In the genomic region with DNA sequence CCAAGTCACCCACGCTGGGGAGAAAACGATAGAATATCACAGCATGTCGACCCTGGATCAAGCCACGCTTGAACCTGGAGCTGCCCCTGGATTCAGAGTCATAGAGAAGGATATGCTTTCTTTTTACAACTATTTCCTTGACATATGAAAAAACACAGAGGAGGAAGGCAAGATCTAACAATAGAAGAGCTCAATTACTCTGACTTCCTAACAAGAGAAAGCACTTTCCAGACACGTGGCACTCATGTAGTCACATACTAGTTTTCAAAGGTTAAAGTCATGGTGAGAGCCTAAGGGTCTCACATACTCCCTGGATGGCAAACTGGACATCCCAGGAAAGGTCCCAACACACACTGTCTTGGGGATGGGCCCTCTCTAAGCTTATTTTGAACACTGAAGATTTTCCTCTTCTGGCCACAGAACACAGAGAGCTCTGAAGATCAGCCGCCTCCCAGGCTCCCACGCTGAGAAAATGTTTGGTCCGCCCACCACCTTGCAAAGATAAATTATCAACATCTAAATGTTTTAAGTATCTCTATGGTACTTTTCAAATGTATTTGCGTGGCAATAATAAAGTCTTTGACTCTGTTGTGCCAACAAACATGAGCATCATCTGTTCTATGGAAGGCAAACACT, we compare ENCODE assay signal across 19 cellular contexts. TPM values are rescaled to one million over a fixed set of nuclear protein-coding genes. Genes with fewer than 3 reads are reported as not detected.
A peak's percentile ranks its signal among the peaks of the same experiment; 100 is the strongest.
DNase-seq lines count a peak whose midpoint lies in the region; ATAC-seq, FAIRE-seq and TF ChIP-seq lines count a peak whose summit lies in the region.
"Had no signal": no experiment of that assay in that cellular context is flagged by ENCODE, and none has a peak within 500 bp of the region (broad histone marks: within the 10 kb centered on the region; RNA-seq: fewer than 3 reads in every experiment).

No MANE protein-coding gene starts in this region.

- H2BK12ac ChIP-seq in mesenchymal stem cell (ENCODE audit: low read length in 2 of 2) = no peak overlapping the region

- H3K4me1 ChIP-seq in astrocyte (ENCODE audit: insufficient read depth, low read length) (peaks cover 59% of the 10 kb centered on the region), mesenchymal stem cell (ENCODE audit: control insufficient read depth, insufficient read depth, low read depth, low read length) (peaks cover 30% of the 10 kb centered on the region), subcutaneous abdominal adipose tissue (ENCODE audit: control insufficient read depth in 5 of 5, insufficient read depth in 5 of 5, low read length in 5 of 5) (peaks cover 7 to 68% (median 65%) of the 10 kb centered on the region in 5 donors)
- H3K4me1 ChIP-seq: BE2C had no signal

- DNase-seq in HFFc6 (no peak), astrocyte (ENCODE audit: low read depth) (no peak), mesenchymal stem cell (no peak), AML-193 (lab: John Stamatoyannopoulos, UW) (no peak), T-helper 17 cell (no peak)
- DNase-seq: activated naive CD4-positive, alpha-beta T cell treated with anti-CD3 and anti-CD28 coated beads, Interleukin-2, amount 10 ng/mL, durations not matched to agents 7 days and 5 days; BE2C; DMS 273 treated with DMSO at 0.1 percent for 48 hours; NCI-H748 treated with DMSO at 0.1 percent for 48 hours had no signal

- peaks cover 5% of the 10 kb centered on the region; the same call in 1 of the 2 replicates for H3K9me3 Mint-ChIP-seq in HFFc6
- H3K9me3 Mint-ChIP-seq in astrocyte (ENCODE audit: unreplicated experiment) = peaks cover 7% of the 10 kb centered on the region
- H3K9me3 Mint-ChIP-seq: activated naive CD4-positive, alpha-beta T cell treated with anti-CD3 and anti-CD28 coated beads, Interleukin-2, amount 10 ng/mL, durations not matched to agents 7 days and 5 days; T-helper 1 cell treated with Interleukin-12 subunit alpha and Interleukin-12 subunit beta and Interleukin-4 antibody, amounts not matched to agents 30 μg/mL and 1 μg/mL, for 36 hours had no signal

- peaks cover 5% of the 10 kb centered on the region for H3K9me3 ChIP-seq in astrocyte (ENCODE audit: insufficient read depth, low read depth, low read length)
- peaks cover 8% of the 10 kb centered on the region for H3K9me3 ChIP-seq in mesenchymal stem cell (ENCODE audit: control insufficient read depth, low read length)
- no peaks in the 10 kb centered on the region for H3K9me3 ChIP-seq in subcutaneous abdominal adipose tissue (ENCODE audit: control insufficient read depth in 5 of 5, low read length in 5 of 5)
- H3K9me3 ChIP-seq in T-helper 17 cell (ENCODE audit: control insufficient read depth, low read length, poor library complexity, severe bottlenecking) = no peaks in the 10 kb centered on the region
- H3K9me3 ChIP-seq: BE2C, mucosa of descending colon had no signal

- H3K9ac ChIP-seq in astrocyte (ENCODE audit: low read length) (peak overlapping the region; percentile 37), mesenchymal stem cell (ENCODE audit: low read length) (peak overlapping the region; percentile 27), subcutaneous abdominal adipose tissue (ENCODE audit: low read length in 5 of 5) (peak overlapping the region in 3 of 5 donors; percentile 2 to 71 (median 31))

- FAIRE-seq in astrocyte (lab: Jason Lieb, UNC) = no peak
- FAIRE-seq: GM18507, islet of Langerhans had no signal

- H3K36me3 ChIP-seq in astrocyte (ENCODE audit: insufficient read depth, low read length) = no peaks in the 10 kb centered on the region
- peaks cover 0 to 27% of the 10 kb centered on the region in 2 experiments for H3K36me3 ChIP-seq in mesenchymal stem cell (ENCODE audit: control insufficient read depth in 1 of 2, insufficient read depth in 2 of 2, low read depth in 1 of 2, low read length in 2 of 2)
- H3K36me3 ChIP-seq in subcutaneous abdominal adipose tissue (ENCODE audit: control insufficient read depth in 5 of 5, insufficient read depth in 5 of 5, low read length in 5 of 5) = peaks cover 0 to 3% (median 3%) of the 10 kb centered on the region in 5 donors
- H3K36me3 ChIP-seq: BE2C, cardiac muscle cell had no signal

- no peak overlapping the region for H3K14ac ChIP-seq in mesenchymal stem cell (ENCODE audit: low read length in 2 of 2)

- peak overlapping the region; percentile 93 for H3K27ac ChIP-seq in astrocyte (ENCODE audit: low read depth, low read length)
- no peak overlapping the region for H3K27ac ChIP-seq in mesenchymal stem cell (ENCODE audit: low read length, poor library complexity, severe bottlenecking)
- H3K27ac ChIP-seq in subcutaneous abdominal adipose tissue (ENCODE audit: low read depth, low read length) = peak overlapping the region; percentile 95
- H3K27ac ChIP-seq: cardiac muscle cell had no signal

- H4K20me1 ChIP-seq in astrocyte (ENCODE audit: insufficient read depth, low read length) = peaks cover 21% of the 10 kb centered on the region

- TF ChIP-seq CTCF in HFFc6 (IDR thresholded peaks at IDR 0.05) (no peak), astrocyte (IDR thresholded peaks at IDR 0.05; ENCODE audit: insufficient read depth, low read depth, low read length) (no peak)

- peak overlapping the region; percentile 14 for H3K4me2 ChIP-seq in astrocyte (ENCODE audit: low read length)
- no peak overlapping the region for H3K4me2 ChIP-seq in mesenchymal stem cell (ENCODE audit: low read length, poor library complexity, severe bottlenecking)

- peak overlapping the region; percentile 51; the same call in 1 of the 2 replicates for H3K27ac Mint-ChIP-seq in HFFc6
- H3K27ac Mint-ChIP-seq in astrocyte (ENCODE audit: unreplicated experiment) = no peak overlapping the region
- H3K27ac Mint-ChIP-seq in T-helper 17 cell = no peak overlapping the region
- H3K27ac Mint-ChIP-seq: activated naive CD4-positive, alpha-beta T cell treated with anti-CD3 and anti-CD28 coated beads, Interleukin-2, amount 10 ng/mL, durations not matched to agents 7 days and 5 days; endodermal cell; T-helper 1 cell treated with Interleukin-12 subunit alpha and Interleukin-12 subunit beta and Interleukin-4 antibody, amounts not matched to agents 30 μg/mL and 1 μg/mL, for 36 hours had no signal

- H3K4me1 Mint-ChIP-seq in HFFc6 (ENCODE audit: low read depth) = peaks cover 77% of the 10 kb centered on the region
- H3K4me1 Mint-ChIP-seq in astrocyte (ENCODE audit: low read depth, unreplicated experiment) = peaks cover 41% of the 10 kb centered on the region
- H3K4me1 Mint-ChIP-seq in T-helper 17 cell = peaks cover 3% of the 10 kb centered on the region

- no peak overlapping the region for H2BK5ac ChIP-seq in mesenchymal stem cell (ENCODE audit: low read depth, low read length, poor library complexity, severe bottlenecking)

- H4K8ac ChIP-seq in mesenchymal stem cell (ENCODE audit: low read length) = no peak overlapping the region

- peaks cover 82% of the 10 kb centered on the region for H3K79me2 ChIP-seq in astrocyte (ENCODE audit: insufficient read depth, low read length)

- WGBS in mesenchymal stem cell = 92% methylated on average over 5 of the region's 9 CpGs

- H3K79me1 ChIP-seq in mesenchymal stem cell (replicated peaks; ENCODE audit: low read length, poor library complexity, severe bottlenecking) = no peaks in the 10 kb centered on the region

- peak overlapping the region in 1 of 2 experiments; percentile 49 for H3K4ac ChIP-seq in mesenchymal stem cell (ENCODE audit: low read depth in 1 of 2, low read length in 2 of 2)

- ATAC-seq in HG03025 (IDR thresholded peaks at IDR 0.05; ENCODE audit: low FRiP score, unreplicated experiment) (no peak), HG02798 (IDR thresholded peaks at IDR 0.05; ENCODE audit: poor library complexity, unreplicated experiment) (no peak), T-helper 17 cell (no peak)
- ATAC-seq: mucosa of descending colon had no signal

- H3K27me3 ChIP-seq in astrocyte (ENCODE audit: insufficient read depth, low read length) = no peaks in the 10 kb centered on the region
- H3K27me3 ChIP-seq in mesenchymal stem cell (ENCODE audit: control insufficient read depth in 1 of 2, insufficient read depth in 1 of 2, low read length in 2 of 2) = no peaks in the 10 kb centered on the region
- no peaks in the 10 kb centered on the region for H3K27me3 ChIP-seq in subcutaneous abdominal adipose tissue (ENCODE audit: control insufficient read depth in 5 of 5, insufficient read depth in 4 of 5, low read length in 5 of 5)
- H3K27me3 ChIP-seq: cardiac muscle cell, MG63 had no signal

- H2AFZ ChIP-seq in astrocyte (ENCODE audit: low read depth, low read length) (no peak overlapping the region), mesenchymal stem cell (ENCODE audit: low read depth, low read length) (no peak overlapping the region)

- no peak overlapping the region for H2BK15ac ChIP-seq in mesenchymal stem cell (ENCODE audit: low read depth, poor library complexity, severe bottlenecking)

- no peak overlapping the region for H2AK5ac ChIP-seq in mesenchymal stem cell (ENCODE audit: low read length, severe bottlenecking)

- H3K27me3 Mint-ChIP-seq in HFFc6 (ENCODE audit: insufficient read depth) (peaks cover 6% of the 10 kb centered on the region; the same call in 1 of the 2 replicates), astrocyte (ENCODE audit: low read depth, unreplicated experiment) (no peaks in the 10 kb centered on the region), T-helper 17 cell (peaks cover 38% of the 10 kb centered on the region)

- H3K36me3 Mint-ChIP-seq in HFFc6 (ENCODE audit: low read depth) (peaks cover 52% of the 10 kb centered on the region), astrocyte (ENCODE audit: low read depth, unreplicated experiment) (peaks cover 26% of the 10 kb centered on the region), T-helper 17 cell (ENCODE audit: low read depth) (no peaks in the 10 kb centered on the region)
- H3K36me3 Mint-ChIP-seq: activated naive CD4-positive, alpha-beta T cell treated with anti-CD3 and anti-CD28 coated beads, Interleukin-2, amount 10 ng/mL, durations not matched to agents 7 days and 5 days had no signal

- H3K4me3 ChIP-seq in astrocyte (ENCODE audit: insufficient read depth, low read depth, low read length) (no peak overlapping the region), mesenchymal stem cell (ENCODE audit: insufficient read depth in 1 of 2, low read depth in 1 of 2, low read length in 2 of 2) (no peak overlapping the region), subcutaneous abdominal adipose tissue (ENCODE audit: low read depth in 1 of 5, low read length in 5 of 5) (peak overlapping the region in 1 of 5 donors; percentile 10)
- H3K4me3 ChIP-seq: cardiac muscle cell, MG63, mucosa of descending colon had no signal

- no peak overlapping the region for H2BK120ac ChIP-seq in mesenchymal stem cell (ENCODE audit: low read depth, low read length)

- H3K18ac ChIP-seq in mesenchymal stem cell (ENCODE audit: low read depth in 1 of 2, low read length in 2 of 2) = peak overlapping the region; percentile 1 to 10

- H4K91ac ChIP-seq in mesenchymal stem cell (ENCODE audit: low read length) = no peak overlapping the region

- H3K4me3 Mint-ChIP-seq in HFFc6 (no peak overlapping the region), astrocyte (ENCODE audit: unreplicated experiment) (no peak overlapping the region), T-helper 17 cell (no peak overlapping the region)
- H3K4me3 Mint-ChIP-seq: activated naive CD4-positive, alpha-beta T cell treated with anti-CD3 and anti-CD28 coated beads, Interleukin-2, amount 10 ng/mL, durations not matched to agents 7 days and 5 days; endodermal cell; T-helper 1 cell treated with Interleukin-12 subunit alpha and Interleukin-12 subunit beta and Interleukin-4 antibody, amounts not matched to agents 30 μg/mL and 1 μg/mL, for 36 hours had no signal

- H3K23ac ChIP-seq in mesenchymal stem cell (ENCODE audit: low read length in 2 of 2) = no peak overlapping the region

RNA-seq across cellular contexts. Expression of gene PXDN, which starts 4.9 kb away (rescaled TPM):
- 100 to 1,000 TPM; 283 to 403 (median 323) TPM for total RNA-seq in HFFc6 (2021; fragmentation: NEBNext Ultra II Directional; extraction: Animal tissue kit (Norgen Biotek cat#: 25700))
- total RNA-seq in astrocyte (417 and 467 TPM in 2 replicates), T-helper 17 cell (not detected)
- polyA plus RNA-seq in mesenchymal stem cell (2013, experiment 1 of 2) = 621 TPM
- 614 TPM for polyA plus RNA-seq in mesenchymal stem cell (2013, experiment 2 of 2)

Comparison
In these comparisons a context has a peak if more than half of its experiments do, and no peak if none do; other contexts are left out.
1. RNA of gene PXDN, which starts 4.9 kb away (total RNA-seq): 417 to 467 TPM in astrocyte and 283 to 403 TPM in HFFc6; not detected in T-helper 17 cell; every median in the first group is over 100 times any median in the second.
2. Peak in every context shown above with its lines, with median percentiles within 50 percentile points of each other: H3K9ac ChIP-seq.